ENCODE assay signal across 17 cellular contexts in the genomic region with DNA sequence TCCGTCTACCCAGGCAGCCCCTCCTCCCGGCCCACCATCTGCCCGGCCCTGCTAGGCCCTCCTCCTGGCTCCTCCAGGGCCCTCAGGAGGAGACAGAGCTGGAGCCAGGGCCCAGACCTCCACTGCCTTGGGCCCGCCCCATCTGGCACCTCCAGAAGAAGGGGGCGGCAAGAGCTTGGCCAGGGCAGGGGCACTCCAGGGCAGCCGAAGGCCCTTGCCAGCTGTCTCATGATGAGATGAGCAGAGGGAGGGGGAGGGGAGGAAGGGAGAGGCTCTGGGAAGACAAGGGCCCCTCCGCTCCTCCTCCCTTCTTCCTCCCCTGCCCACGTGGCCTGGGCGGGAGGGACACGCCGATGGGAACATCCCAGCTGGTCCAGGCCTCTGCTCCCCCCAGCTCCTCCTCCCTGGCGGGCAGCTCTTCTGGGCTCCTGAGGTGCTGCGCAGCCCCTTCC. TPM values are rescaled to one million over a fixed set of nuclear protein-coding genes. Genes with fewer than 3 reads are reported as not detected.
DNase-seq lines count a peak whose midpoint lies in the region; ATAC-seq, FAIRE-seq and TF ChIP-seq lines count a peak whose summit lies in the region.
"Had no signal": no experiment of that assay in that cellular context is flagged by ENCODE, and none has a peak within 500 bp of the region (broad histone marks: within the 10 kb centered on the region; RNA-seq: fewer than 3 reads in every experiment).

No MANE protein-coding gene starts in this region.

- DNase-seq in EH (ENCODE audit: low read depth) (peak; percentile 41), NCI-H446 (lab: John Stamatoyannopoulos, UW) (peak; percentile 96 to 99), fibroblast of the aortic adventitia (ENCODE audit: low read depth) (peak; percentile 23), osteoblast (ENCODE audit: insufficient read length, low spot score, missing footprints) (peak; percentile 66), H4 (ENCODE audit: low spot score) (no peak), esophagus squamous epithelium (lab: John Stamatoyannopoulos, UW) (no peak), GM12892 (ENCODE audit: insufficient read length) (no peak)
- DNase-seq: activated CD4-positive, alpha-beta memory T cell treated with anti-CD3 and anti-CD28 coated beads for 36 hours; stimulated activated CD4-positive, alpha-beta T cell treated with anti-CD3 and anti-CD28 coated beads, Interleukin-2, amount 100 ng/mL, for 24 hours had no signal

- no peak overlapping the region for H2AFZ ChIP-seq in osteoblast (ENCODE audit: low read length)

- H3K4me2 ChIP-seq in osteoblast (ENCODE audit: insufficient read depth, low read length) = no peak overlapping the region

- H3K79me2 ChIP-seq in osteoblast (ENCODE audit: insufficient read depth, low read length) = no peaks in the 10 kb centered on the region

- WGBS in esophagus squamous epithelium, 2 donors = 58 to 60% methylated on average over 1 to 7 of the region's 13 CpGs

- H3K27me3 ChIP-seq in osteoblast (ENCODE audit: insufficient read depth, low read length) (no peaks in the 10 kb centered on the region), esophagus squamous epithelium (peaks cover 0 to 53% (median 0%) of the 10 kb centered on the region in 4 donors)

- ATAC-seq in SK-N-SH treated with all-trans-retinoic acid at 6 μM for 48 hours = no peak

- TF ChIP-seq POLR2A in esophagus squamous epithelium (IDR thresholded peaks at IDR 0.05) (no peak), GM12892 (IDR thresholded peaks at IDR 0.05; ENCODE audit: low read depth, low read length) (no peak)

- no peak for TF ChIP-seq CTCF in fibroblast of the aortic adventitia (IDR thresholded peaks at IDR 0.05; ENCODE audit: insufficient read depth, low read length)
- TF ChIP-seq CTCF in osteoblast (IDR thresholded peaks at IDR 0.05; ENCODE audit: extremely low read depth, low read depth, low read length) = no peak
- no peak for TF ChIP-seq CTCF in esophagus squamous epithelium (IDR thresholded peaks at IDR 0.05)

- H3K4me3 ChIP-seq in fibroblast of the aortic adventitia (ENCODE audit: low read depth, low read length) = no peak overlapping the region
- H3K4me3 ChIP-seq in osteoblast (ENCODE audit: insufficient read depth, low read length) = no peak overlapping the region
- no peak overlapping the region for H3K4me3 ChIP-seq in esophagus squamous epithelium
- H3K4me3 ChIP-seq: BLaER1 treated with 17β-estradiol and CSF1 and Interleukin-3, amounts not matched to agents 10 nM and 100 nM; dorsolateral prefrontal cortex had no signal

- no peaks in the 10 kb centered on the region for H3K36me3 ChIP-seq in osteoblast (ENCODE audit: insufficient read depth, low read length)
- H3K36me3 ChIP-seq in esophagus squamous epithelium = no peaks in the 10 kb centered on the region
- H3K36me3 ChIP-seq: BLaER1 treated with 17β-estradiol and CSF1 and Interleukin-3, amounts not matched to agents 10 nM and 100 nM had no signal

- FAIRE-seq in GM12892 (lab: Jason Lieb, UNC) = no peak
- FAIRE-seq: frontal cortex had no signal

- H3K27ac ChIP-seq in osteoblast (ENCODE audit: low read depth, low read length) = no peak overlapping the region
- H3K27ac ChIP-seq in esophagus squamous epithelium = no peak overlapping the region
- H3K27ac ChIP-seq: BLaER1 treated with 17β-estradiol and CSF1 and Interleukin-3, amounts not matched to agents 10 nM and 100 nM had no signal

- H3K9me3 ChIP-seq in osteoblast (ENCODE audit: low read depth, low read length) (no peaks in the 10 kb centered on the region), esophagus squamous epithelium (no peaks in the 10 kb centered on the region)
- H3K9me3 ChIP-seq: BLaER1 treated with 17β-estradiol and CSF1 and Interleukin-3, amounts not matched to agents 10 nM and 100 nM had no signal

- H3K4me1 ChIP-seq in osteoblast (ENCODE audit: insufficient read depth, low read length) (no peaks in the 10 kb centered on the region), esophagus squamous epithelium (peaks cover 0 to 20% (median 4%) of the 10 kb centered on the region in 3 donors)

- intact Hi-C loops in esophagus squamous epithelium (cut with DNase I) = loop anchor here (10.0 kb wide), 1 partner anchor 312 kb away; no protein-coding TSS in a partner anchor

- no peaks in the 10 kb centered on the region for H4K20me1 ChIP-seq in osteoblast (ENCODE audit: insufficient read depth, low read length)
- H4K20me1 ChIP-seq: BLaER1 treated with 17β-estradiol and CSF1 and Interleukin-3, amounts not matched to agents 10 nM and 100 nM had no signal

TF ChIP-seq in SK-N-SH treated with all-trans-retinoic acid at 6 μM for 48 hours, 23 proteins besides CTCF, POLR2A, EP300 and RAD21:
- TF ChIP-seq PATZ1 (CRISPR knock-in tag; IDR thresholded peaks at IDR 0.05; ENCODE audit: borderline replicate concordance) = no peak
- TF ChIP-seq, protein P1, sequence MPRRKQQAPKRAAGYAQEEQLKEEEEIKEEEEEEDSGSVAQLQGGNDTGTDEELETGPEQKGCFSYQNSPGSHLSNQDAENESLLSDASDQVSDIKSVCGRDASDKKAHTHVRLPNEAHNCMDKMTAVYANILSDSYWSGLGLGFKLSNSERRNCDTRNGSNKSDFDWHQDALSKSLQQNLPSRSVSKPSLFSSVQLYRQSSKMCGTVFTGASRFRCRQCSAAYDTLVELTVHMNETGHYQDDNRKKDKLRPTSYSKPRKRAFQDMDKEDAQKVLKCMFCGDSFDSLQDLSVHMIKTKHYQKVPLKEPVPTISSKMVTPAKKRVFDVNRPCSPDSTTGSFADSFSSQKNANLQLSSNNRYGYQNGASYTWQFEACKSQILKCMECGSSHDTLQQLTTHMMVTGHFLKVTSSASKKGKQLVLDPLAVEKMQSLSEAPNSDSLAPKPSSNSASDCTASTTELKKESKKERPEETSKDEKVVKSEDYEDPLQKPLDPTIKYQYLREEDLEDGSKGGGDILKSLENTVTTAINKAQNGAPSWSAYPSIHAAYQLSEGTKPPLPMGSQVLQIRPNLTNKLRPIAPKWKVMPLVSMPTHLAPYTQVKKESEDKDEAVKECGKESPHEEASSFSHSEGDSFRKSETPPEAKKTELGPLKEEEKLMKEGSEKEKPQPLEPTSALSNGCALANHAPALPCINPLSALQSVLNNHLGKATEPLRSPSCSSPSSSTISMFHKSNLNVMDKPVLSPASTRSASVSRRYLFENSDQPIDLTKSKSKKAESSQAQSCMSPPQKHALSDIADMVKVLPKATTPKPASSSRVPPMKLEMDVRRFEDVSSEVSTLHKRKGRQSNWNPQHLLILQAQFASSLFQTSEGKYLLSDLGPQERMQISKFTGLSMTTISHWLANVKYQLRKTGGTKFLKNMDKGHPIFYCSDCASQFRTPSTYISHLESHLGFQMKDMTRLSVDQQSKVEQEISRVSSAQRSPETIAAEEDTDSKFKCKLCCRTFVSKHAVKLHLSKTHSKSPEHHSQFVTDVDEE (CRISPR knock-in tag; IDR thresholded peaks at IDR 0.05) = no peak

RNA-seq across cellular contexts. Expression of gene ENPP7, which starts 23.8 kb away (rescaled TPM):
- total RNA-seq in fibroblast of the aortic adventitia (ENCODE audit: low replicate concordance) = not detected in 2 replicates
- not detected in 2 replicates for total RNA-seq in osteoblast
- total RNA-seq in H4 (2014; rRNA removed; shearing (Covaris generic)) = not detected in 2 replicates
- total RNA-seq in esophagus squamous epithelium = not detected
- polyA plus RNA-seq in GM12892 (2012; ENCODE audit: missing spikeins) = 0.13 TPM
- total RNA-seq: frontal cortex, mononuclear cell, progenitor cell of endocrine pancreas, RPMI7951, urinary bladder had no signal
- polyA plus RNA-seq: urinary bladder had no signal

Comparison
In these comparisons a context has a peak if more than half of its experiments do, and no peak if none do; other contexts are left out.
1. DNase-seq: peak in EH (single experiment), NCI-H446 (2 of 2), fibroblast of the aortic adventitia (single experiment) and osteoblast (single experiment); none in H4 (single experiment), esophagus squamous epithelium (single experiment) and GM12892 (single experiment).